8 cellular contexts compared by ENCODE assay signal in the genomic region with DNA sequence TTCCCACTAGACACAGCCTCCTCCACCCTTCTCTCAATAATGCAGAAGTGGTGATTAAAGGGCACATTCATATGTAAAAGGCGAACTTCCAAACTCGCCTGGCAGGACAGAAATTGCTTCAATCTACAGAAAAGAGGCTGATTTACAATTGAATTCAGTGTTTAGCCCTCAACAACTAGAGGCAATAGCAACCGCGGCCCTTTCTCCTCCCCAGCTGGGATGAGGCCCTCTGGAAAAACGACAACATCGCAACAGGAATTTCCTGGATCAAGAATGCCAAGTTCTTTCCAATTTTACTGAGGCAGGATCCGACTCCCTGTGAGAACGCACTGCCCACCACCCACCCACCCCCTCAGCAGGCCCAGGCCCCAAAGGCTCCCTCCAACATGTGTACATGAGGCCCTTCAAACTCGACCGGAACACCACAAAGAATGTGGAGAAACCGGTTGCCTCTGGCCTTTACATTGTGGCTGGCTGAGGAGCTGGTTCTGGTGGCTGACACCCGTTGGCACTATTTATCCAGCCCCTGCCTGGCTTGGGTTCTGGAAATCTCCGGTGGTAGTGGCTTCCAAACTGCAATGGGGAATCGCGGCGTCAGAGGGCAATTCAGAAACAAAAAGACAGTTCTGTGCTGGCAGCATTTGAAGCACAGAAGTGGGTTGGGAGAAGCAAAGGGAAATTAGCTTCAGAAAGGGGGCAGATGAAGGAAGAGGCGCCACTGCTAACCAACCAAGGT.
DNase-seq lines count a peak whose midpoint lies in the region; ATAC-seq and TF ChIP-seq lines count a peak whose summit lies in the region.

No MANE protein-coding gene starts in this region.

- H3K36me3 Mint-ChIP-seq in activated naive CD4-positive, alpha-beta T cell treated with anti-CD3 and anti-CD28 coated beads, Interleukin-2, amount 50 U/mL, for 24 hours = peaks cover 5% of the 10 kb centered on the region
- peaks cover 3% of the 10 kb centered on the region for H3K36me3 Mint-ChIP-seq in nephron (ENCODE audit: low read depth)

- TF ChIP-seq CTCF in WERI-Rb-1 (IDR thresholded peaks at IDR 0.05; ENCODE audit: low read depth, low read length) = no peak
- no peak for TF ChIP-seq CTCF in fibroblast of mammary gland (conservative IDR thresholded peaks at IDR 0.05; ENCODE audit: control insufficient read depth, insufficient read depth, low read depth, low read length)
- TF ChIP-seq CTCF in nephron (IDR thresholded peaks at IDR 0.05; ENCODE audit: unreplicated experiment in 3 of 3) = no peak

- no peak for ATAC-seq in HG03378 (IDR thresholded peaks at IDR 0.05; ENCODE audit: unreplicated experiment)

- peaks cover 71% of the 10 kb centered on the region for H3K4me1 Mint-ChIP-seq in activated naive CD4-positive, alpha-beta T cell treated with anti-CD3 and anti-CD28 coated beads, Interleukin-2, amount 50 U/mL, for 24 hours
- peaks cover 61% of the 10 kb centered on the region for H3K4me1 Mint-ChIP-seq in nephron

- peak overlapping the region; percentile 91 for H3K27ac Mint-ChIP-seq in activated naive CD4-positive, alpha-beta T cell treated with anti-CD3 and anti-CD28 coated beads, Interleukin-2, amount 50 U/mL, for 24 hours
- peak overlapping the region; percentile 99 to 100 (median 100) for H3K27ac Mint-ChIP-seq in nephron

- H3K27ac ChIP-seq in WERI-Rb-1 = peak overlapping the region; percentile 67

- peak overlapping the region; percentile 30 for H3K4me3 Mint-ChIP-seq in activated naive CD4-positive, alpha-beta T cell treated with anti-CD3 and anti-CD28 coated beads, Interleukin-2, amount 50 U/mL, for 24 hours
- peak overlapping the region; percentile 59 to 71 (median 62) for H3K4me3 Mint-ChIP-seq in nephron

- H3K27me3 ChIP-seq in WERI-Rb-1 (ENCODE audit: insufficient read depth, low read depth, severe bottlenecking) = no peaks in the 10 kb centered on the region

- no peaks in the 10 kb centered on the region for H3K9me3 ChIP-seq in WERI-Rb-1 (ENCODE audit: severe bottlenecking)

- H3K36me3 ChIP-seq in WERI-Rb-1 = no peaks in the 10 kb centered on the region; the same call in none of the 2 replicates

- H3K4me3 ChIP-seq in WERI-Rb-1 (ENCODE audit: low read depth, low read length) (no peak overlapping the region), fibroblast of mammary gland (ENCODE audit: control insufficient read depth, low read depth, low read length) (peak overlapping the region; percentile 37)

- no peaks in the 10 kb centered on the region for H3K9me3 Mint-ChIP-seq in activated naive CD4-positive, alpha-beta T cell treated with anti-CD3 and anti-CD28 coated beads, Interleukin-2, amount 50 U/mL, for 24 hours
- no peaks in the 10 kb centered on the region for H3K9me3 Mint-ChIP-seq in nephron

- DNase-seq in activated naive CD4-positive, alpha-beta T cell treated with anti-CD3 and anti-CD28 coated beads, Interleukin-2, amount 50 U/mL, for 16 hours = no peak
- DNase-seq in WERI-Rb-1 = no peak
- peak; percentile 78 for DNase-seq in fibroblast of mammary gland (ENCODE audit: low read depth)
- DNase-seq in NCI-H2081 (lab: John Stamatoyannopoulos, UW) = no peak
- no peak for DNase-seq in stimulated activated CD4-positive, alpha-beta T cell treated with anti-CD3 and anti-CD28 coated beads, Interleukin-1b, Interleukin-23, amount 100 ng/mL, for 48 hours

- H3K27me3 Mint-ChIP-seq in activated naive CD4-positive, alpha-beta T cell treated with anti-CD3 and anti-CD28 coated beads, Interleukin-2, amount 50 U/mL, for 24 hours = no peaks in the 10 kb centered on the region
- no peaks in the 10 kb centered on the region for H3K27me3 Mint-ChIP-seq in nephron (ENCODE audit: low read depth)
